ENCODE assay signal across 22 cellular contexts in the genomic region with DNA sequence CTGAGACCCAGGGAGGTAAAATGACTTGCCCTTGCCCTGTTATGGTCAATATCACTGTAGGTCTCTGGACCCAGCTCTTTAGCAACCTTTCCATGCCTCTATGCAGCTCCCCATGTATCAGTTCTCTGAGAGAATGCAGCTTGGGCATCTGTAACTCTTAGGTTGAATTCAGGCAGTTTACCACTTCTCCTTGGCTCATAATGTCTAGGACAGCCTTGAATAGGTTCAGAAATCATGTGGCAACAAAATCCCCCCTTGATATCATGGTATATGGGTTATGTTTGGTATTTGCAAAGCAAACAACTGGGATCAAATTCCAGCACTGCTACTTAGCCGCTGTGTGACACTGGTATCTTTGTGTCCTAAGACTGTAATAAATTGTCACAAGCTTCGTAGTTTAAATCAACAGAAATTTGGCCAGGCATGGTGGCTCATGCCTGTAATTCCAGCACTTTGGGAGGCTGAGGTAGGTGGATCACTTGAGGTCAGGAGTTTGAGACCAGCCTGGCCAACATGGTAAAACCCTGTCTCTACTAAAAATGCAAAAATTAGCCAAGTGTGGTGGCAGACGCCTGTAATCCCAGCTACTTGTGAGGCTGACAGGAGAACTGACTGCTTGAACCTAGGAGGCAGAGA. TPM values are rescaled to one million over a fixed set of nuclear protein-coding genes. Genes with fewer than 3 reads are reported as not detected.
DNase-seq lines count a peak whose midpoint lies in the region; ATAC-seq and TF ChIP-seq lines count a peak whose summit lies in the region.
"Had no signal": no experiment of that assay in that cellular context is flagged by ENCODE, and none has a peak within 500 bp of the region (broad histone marks: within the 10 kb centered on the region; RNA-seq: fewer than 3 reads in every experiment).

No MANE protein-coding gene starts in this region.

- H3K4me3 ChIP-seq in hepatocyte (no peak overlapping the region), prostate gland (no peak overlapping the region)

- H3K27ac ChIP-seq in hepatocyte (peak overlapping the region; percentile 77), prostate gland (no peak overlapping the region)
- H3K27ac ChIP-seq: HL-60 had no signal

- ATAC-seq in GM21390 (IDR thresholded peaks at IDR 0.05; ENCODE audit: unreplicated experiment) (no peak), HG03457 (IDR thresholded peaks at IDR 0.05; ENCODE audit: unreplicated experiment) (no peak)
- ATAC-seq: Panc1 had no signal

- DNase-seq in EH (ENCODE audit: low read depth), result peak; percentile 8
- DNase-seq in NCI-H526 (lab: John Stamatoyannopoulos, UW), result peak; percentile 54 to 67
- DNase-seq in hepatocyte (ENCODE audit: low spot score), result peak; percentile 45
- DNase-seq in prostate gland (ENCODE audit: low spot score), result peak; percentile 23
- no peak for DNase-seq in KG1 (lab: John Stamatoyannopoulos, UW)
- DNase-seq in activated CD4-positive, alpha-beta T cell treated with anti-CD3 and anti-CD28 coated beads for 48 hours, result no peak
- DNase-seq: BE2C; CD4-positive, CD25-positive, alpha-beta regulatory T cell; DMS 273 treated with DMSO at 0.1 percent for 48 hours; DND-41; IMR-90; Karpas-422; NCI-H1048; NCI-H1417 treated with DMSO at 0.1 percent for 48 hours; NCI-H187; NCI-H748 treated with DMSO at 0.1 percent for 48 hours; NK-92 treated with Interleukin-12 subunit alpha and Interleukin-12 subunit beta, amount 100 ng/mL, for 24 hours; T-helper 1 cell had no signal

- H3K4me2 ChIP-seq in hepatocyte, result no peak overlapping the region

- WGBS in hepatocyte (ENCODE audit: low lambda C conversion rate, missing lambda C conversion rate), result 62% methylated on average over 3 of the region's 3 CpGs
- WGBS in prostate gland, result 53% methylated on average over 3 of the region's 3 CpGs

- H3K79me2 ChIP-seq in hepatocyte, result no peaks in the 10 kb centered on the region

- H3K36me3 ChIP-seq in hepatocyte (replicated peaks; ENCODE audit: insufficient read depth, low read depth) (no peaks in the 10 kb centered on the region), prostate gland (no peaks in the 10 kb centered on the region)
- H3K36me3 ChIP-seq: BE2C had no signal

- intact Hi-C loops in prostate gland (cut with DNase I), result no loop called here

- no peaks in the 10 kb centered on the region for H3K9me2 ChIP-seq in hepatocyte (replicated peaks; ENCODE audit: insufficient read depth)

- no peak for TF ChIP-seq POLR2A in prostate gland (IDR thresholded peaks at IDR 0.05)

- H3K27me3 ChIP-seq in hepatocyte (no peaks in the 10 kb centered on the region), prostate gland (replicated peaks; ENCODE audit: insufficient read depth) (no peaks in the 10 kb centered on the region)
- H3K27me3 ChIP-seq: BE2C had no signal

- H3K9me3 ChIP-seq in hepatocyte (ENCODE audit: low read depth), result no peaks in the 10 kb centered on the region
- H3K9me3 ChIP-seq in prostate gland, result no peaks in the 10 kb centered on the region
- H3K9me3 ChIP-seq: BE2C had no signal

- H3K4me1 ChIP-seq in hepatocyte (ENCODE audit: insufficient read depth), result peaks cover 7% of the 10 kb centered on the region
- H3K4me1 ChIP-seq in prostate gland (replicated peaks), result no peaks in the 10 kb centered on the region
- H3K4me1 ChIP-seq: BE2C had no signal

- TF ChIP-seq CTCF in hepatocyte (IDR thresholded peaks at IDR 0.05; ENCODE audit: poor library complexity) (no peak), prostate gland (IDR thresholded peaks at IDR 0.05) (no peak)

- no peak overlapping the region for H2AFZ ChIP-seq in hepatocyte

- no peaks in the 10 kb centered on the region for H4K20me1 ChIP-seq in hepatocyte (ENCODE audit: insufficient read depth, poor library complexity, severe bottlenecking)

RNA-seq across cellular contexts. Expression of a gene that starts 10.7 kb away (rescaled TPM):
- 340 and 347 TPM in 2 replicates for total RNA-seq in hepatocyte
- 394 and 419 TPM in 2 replicates for polyA plus RNA-seq in hepatocyte
- total RNA-seq in prostate gland, result 100 to 1,000 TPM; 135 to 190 TPM

Comparison
In these comparisons a context has a peak if more than half of its experiments do, and no peak if none do; other contexts are left out.
1. DNase-seq: peak in EH (single experiment), NCI-H526 (2 of 2), hepatocyte (single experiment) and prostate gland (single experiment); none in KG1 (single experiment) and activated CD4-positive, alpha-beta T cell treated with anti-CD3 and anti-CD28 coated beads for 48 hours (single experiment).